ENCODE assay signal across 23 cellular contexts in genomic region chrX:102985182-102985581, GRCh38. TPM values are rescaled to one million over a fixed set of nuclear protein-coding genes. Genes with fewer than 3 reads are reported as not detected.
A peak's percentile ranks its signal among the peaks of the same experiment; 100 is the strongest.
DNase-seq lines count a peak whose midpoint lies in the region; ATAC-seq and TF ChIP-seq lines count a peak whose summit lies in the region.
"Had no signal": no experiment of that assay in that cellular context is flagged by ENCODE, and none has a peak within 500 bp of the region (broad histone marks: within the 10 kb centered on the region; RNA-seq: fewer than 3 reads in every experiment).

No MANE protein-coding gene starts in this region.

- H3K9ac ChIP-seq in Loucy (ENCODE audit: low read depth, low read length, poor library complexity, severe bottlenecking): peak overlapping the region; percentile 92
- no peak overlapping the region for H3K9ac ChIP-seq in SK-N-MC (ENCODE audit: insufficient read length)
- H3K9ac ChIP-seq: parathyroid adenoma had no signal

- peaks cover 21% of the 10 kb centered on the region; the same call in 1 of the 2 replicates for H3K79me2 ChIP-seq in Loucy (ENCODE audit: insufficient read depth, low read length)
- H3K79me2 ChIP-seq: parathyroid adenoma had no signal

- H3K36me3 ChIP-seq in Loucy (ENCODE audit: insufficient read depth, low read length) (no peaks in the 10 kb centered on the region), SK-N-MC (ENCODE audit: insufficient read depth, low read length) (no peaks in the 10 kb centered on the region), lower lobe of right lung (no peaks in the 10 kb centered on the region)
- H3K36me3 ChIP-seq: HAP-1 had no signal

- no peak overlapping the region for H2AFZ ChIP-seq in Loucy (ENCODE audit: low read length)
- H2AFZ ChIP-seq: parathyroid adenoma had no signal

- H3K4me2 ChIP-seq in Loucy (ENCODE audit: low read depth, low read length, poor library complexity, severe bottlenecking): peak overlapping the region; percentile 87

- no peaks in the 10 kb centered on the region for H3K9me2 ChIP-seq in Loucy (replicated peaks; ENCODE audit: low read depth, low read length)

- TF ChIP-seq CTCF in Loucy (conservative IDR thresholded peaks at IDR 0.05; ENCODE audit: low read length) (no peak), lower lobe of right lung (IDR thresholded peaks at IDR 0.05) (no peak)

- no peaks in the 10 kb centered on the region for H4K20me1 ChIP-seq in Loucy (ENCODE audit: insufficient read depth, low read length, poor library complexity, severe bottlenecking)

- DNase-seq in Daoy (ENCODE audit: low read depth) (peak; percentile 4), SK-N-MC (ENCODE audit: low read depth, low spot score) (peak; percentile 22), lower lobe of right lung (no peak), GOT3 (lab: John Stamatoyannopoulos, UW) (no peak), activated gamma-delta T cell treated with Interleukin-2 at 50 U/mL for 16 hours (no peak)
- no peak for DNase-seq in activated CD4-positive, CD25-positive, alpha-beta regulatory T cell (lab: John Stamatoyannopoulos, UW)
- DNase-seq: activated CD4-positive, alpha-beta memory T cell treated with anti-CD3 and anti-CD28 coated beads for 36 hours; activated naive CD8-positive, alpha-beta T cell treated with anti-CD3 and anti-CD28 coated beads, Interleukin-2, amount 50 U/mL, for 24 hours; activated T-cell treated with anti-CD3 and anti-CD28 coated beads, Interleukin-2, amount 50 U/mL, for 72 hours; DMS53; erythroblast; naive B cell; NCI-H1048; NCI-H2107; NCI-H69; SW 1271 had no signal

- H3F3A ChIP-seq in Loucy (ENCODE audit: low read depth): peaks cover 20% of the 10 kb centered on the region

- H3K9me3 ChIP-seq in Loucy (ENCODE audit: insufficient read depth, low read depth, low read length): no peaks in the 10 kb centered on the region
- no peaks in the 10 kb centered on the region for H3K9me3 ChIP-seq in SK-N-MC (ENCODE audit: low read depth, low read length)
- H3K9me3 ChIP-seq in lower lobe of right lung: no peaks in the 10 kb centered on the region
- H3K9me3 ChIP-seq: HAP-1 had no signal

- intact Hi-C loops in lower lobe of right lung (cut with DNase I): no loop called here

- H3K27ac ChIP-seq in SK-N-MC (no peak overlapping the region), lower lobe of right lung (no peak overlapping the region)
- H3K27ac ChIP-seq: C4-2B, parathyroid adenoma, skin epidermis, VCaP had no signal

- H3K27me3 ChIP-seq in Loucy (ENCODE audit: insufficient read depth, low read length, poor library complexity, severe bottlenecking) (no peaks in the 10 kb centered on the region), lower lobe of right lung (ENCODE audit: low read depth) (no peaks in the 10 kb centered on the region)

- H3K4me1 ChIP-seq in Loucy (ENCODE audit: insufficient read depth, low read length, poor library complexity, severe bottlenecking): peaks cover 80% of the 10 kb centered on the region
- no peaks in the 10 kb centered on the region for H3K4me1 ChIP-seq in lower lobe of right lung
- H3K4me1 ChIP-seq: HAP-1, parathyroid adenoma had no signal

- peak; percentile 48 to 55 for ATAC-seq in lower lobe of right lung
- ATAC-seq: activated naive CD8-positive, alpha-beta T cell treated with anti-CD3 and anti-CD28 coated beads, Interleukin-2, amount 50 U/mL, for 24 hours; activated T-cell treated with anti-CD3 and anti-CD28 coated beads, Interleukin-2, amount 50 U/mL, for 72 hours; Panc1 had no signal

- H3K4me3 ChIP-seq in Loucy (ENCODE audit: low read length, poor library complexity, severe bottlenecking) (peak overlapping the region; percentile 77), SK-N-MC (no peak overlapping the region), lower lobe of right lung (no peak overlapping the region)
- H3K4me3 ChIP-seq: HAP-1, skin epidermis had no signal

RNA-seq across cellular contexts. Expression of gene RAB40AL, which starts 48.1 kb away (rescaled TPM):
- total RNA-seq in Daoy (2014; rRNA removed; shearing (Covaris generic)): 0.40 TPM in 1 of 2 replicates, not detected in the other
- 1.6 TPM for total RNA-seq in lower lobe of right lung
- total RNA-seq: activated CD4-positive, alpha-beta memory T cell treated with anti-CD3 and anti-CD28 coated beads for 36 hours had no signal

Comparison
In these comparisons a context has a peak if more than half of its experiments do, and no peak if none do; other contexts are left out.
1. DNase-seq: peak in Daoy (single experiment) and SK-N-MC (single experiment); none in lower lobe of right lung (single experiment), activated CD4-positive, CD25-positive, alpha-beta regulatory T cell (0 of 4), GOT3 (single experiment) and activated gamma-delta T cell treated with Interleukin-2 at 50 U/mL for 16 hours (single experiment).